3 cellular contexts compared by ENCODE assay signal in genomic region chr14:38367922-38368321, GRCh38.
A peak's percentile ranks its signal among the peaks of the same experiment; 100 is the strongest.
TF ChIP-seq lines count a peak whose summit lies in the region.

No MANE protein-coding gene starts in this region.

TF ChIP-seq in HEK293T, 16 proteins besides CTCF, POLR2A, EP300 and RAD21:
- TF ChIP-seq ZNF384 (IDR thresholded peaks at IDR 0.05) (no peak), PKNOX1 (IDR thresholded peaks at IDR 0.05) (peak; percentile 28; the same call in 1 of the 2 replicates), FOXK2 (IDR thresholded peaks at IDR 0.05) (no peak)

TF ChIP-seq in H1, 55 proteins besides CTCF, POLR2A, EP300 and RAD21:
- no peak for TF ChIP-seq TAF7 (optimal IDR thresholded peaks at IDR 0.05; ENCODE audit: borderline replicate concordance, low read depth, low read length)
- TF ChIP-seq SRF (IDR thresholded peaks at IDR 0.05; ENCODE audit: low read depth, low read length): no peak
- TF ChIP-seq BRCA1 (IDR thresholded peaks at IDR 0.05; ENCODE audit: low read depth, low read length): no peak
- TF ChIP-seq TEAD4 (IDR thresholded peaks at IDR 0.05; ENCODE audit: low read depth, low read length): no peak
- no peak for TF ChIP-seq EZH2 (IDR thresholded peaks at IDR 0.05; ENCODE audit: low read depth, low read length, severe bottlenecking)
- no peak for TF ChIP-seq CTBP2 (IDR thresholded peaks at IDR 0.05; ENCODE audit: borderline replicate concordance, insufficient read depth, insufficient read length, low read length)
- TF ChIP-seq USF2 (IDR thresholded peaks at IDR 0.05; ENCODE audit: low read length): no peak
- TF ChIP-seq HDAC6 (IDR thresholded peaks at IDR 0.05; ENCODE audit: low read depth, low read length): no peak
- TF ChIP-seq PHF8 (conservative IDR thresholded peaks at IDR 0.05; ENCODE audit: low read depth, low read length): no peak
- TF ChIP-seq SP2 (IDR thresholded peaks at IDR 0.05; ENCODE audit: low read length): no peak
- no peak for TF ChIP-seq MAFK (IDR thresholded peaks at IDR 0.05; ENCODE audit: low read depth, low read length)
- no peak for TF ChIP-seq JUN (IDR thresholded peaks at IDR 0.05; ENCODE audit: low read depth, low read length)
- TF ChIP-seq HDAC2 (IDR thresholded peaks at IDR 0.05; ENCODE audit: borderline replicate concordance in 1 of 2, low read depth in 2 of 2, low read length in 2 of 2): no peak
- TF ChIP-seq NANOG (IDR thresholded peaks at IDR 0.05; ENCODE audit: insufficient read depth, low read depth, low read length, poor library complexity, severe bottlenecking): no peak
- no peak for TF ChIP-seq RXRA (IDR thresholded peaks at IDR 0.05; ENCODE audit: insufficient read depth, low read depth, low read length)
TF ChIP-seq in H1: peak in this region for 0.

TF ChIP-seq in HepG2, 621 proteins besides CTCF, POLR2A, EP300 and RAD21:
- TF ChIP-seq JUND (CRISPR knock-in tag; IDR thresholded peaks at IDR 0.05): no peak
- TF ChIP-seq ZNF580 (CRISPR knock-in tag; IDR thresholded peaks at IDR 0.05; ENCODE audit: borderline replicate concordance, low read depth): no peak
- no peak for TF ChIP-seq EZH2 (conservative IDR thresholded peaks at IDR 0.05; ENCODE audit: low read depth, low read length)
- TF ChIP-seq ZNF138 (CRISPR knock-in tag; IDR thresholded peaks at IDR 0.05; ENCODE audit: low read depth): no peak
- no peak for TF ChIP-seq YEATS2 (CRISPR knock-in tag; IDR thresholded peaks at IDR 0.05; ENCODE audit: borderline replicate concordance)
- peak; percentile 7; the same call in 1 of the 2 replicates for TF ChIP-seq CREB1 (IDR thresholded peaks at IDR 0.05)
- no peak for TF ChIP-seq CREB1 (CRISPR knock-in tag; IDR thresholded peaks at IDR 0.05)
